Comparison of ENCODE assay signal across 8 cellular contexts in the genomic region with DNA sequence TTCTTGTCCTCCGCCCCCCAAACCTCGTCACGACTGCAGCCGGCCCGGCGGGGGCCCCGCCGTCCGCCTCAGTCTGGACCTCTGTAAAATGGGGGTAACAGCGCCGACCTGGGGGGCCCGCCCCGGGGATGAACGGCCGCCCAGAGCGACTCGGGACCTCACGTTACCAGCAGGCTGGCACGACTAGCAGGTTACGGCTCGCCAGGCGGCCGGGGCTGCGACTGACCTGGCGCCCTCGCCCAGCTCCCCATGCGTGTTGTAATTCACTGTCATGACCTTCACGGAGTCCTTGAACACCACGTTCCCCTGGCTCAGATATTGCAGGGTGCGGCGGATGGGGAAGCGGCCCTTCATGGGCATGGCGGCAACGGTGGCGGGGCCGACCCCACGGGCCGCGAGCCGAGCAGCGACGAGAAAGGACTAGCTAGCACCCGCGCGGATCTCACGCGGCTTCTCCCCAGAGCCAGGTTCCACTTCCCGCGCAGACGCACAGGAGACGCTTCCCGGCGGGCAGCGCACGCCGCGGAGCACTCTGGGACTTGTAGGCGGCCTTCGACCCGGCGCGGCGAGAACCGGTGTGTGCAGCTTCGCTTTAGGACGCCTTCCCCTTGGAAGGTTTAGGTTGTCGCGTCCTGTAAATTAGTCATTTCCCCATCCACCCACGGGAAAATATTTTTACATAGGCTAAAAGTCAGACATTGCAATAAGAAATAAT. TPM values are rescaled to one million over a fixed set of nuclear protein-coding genes. Genes with fewer than 3 reads are reported as not detected.
DNase-seq lines count a peak whose midpoint lies in the region; ATAC-seq lines count a peak whose summit lies in the region.

A gene (minus strand): TSS at position 481 of the 715 bp plus-strand sequence. CDS start 121 bp downstream, at position 360.

- peaks cover 7% of the 10 kb centered on the region; the same call in 1 of the 2 replicates for H3K4me1 ChIP-seq in HUES48 (ENCODE audit: control insufficient read depth, insufficient read depth, low read length)
- peaks cover 5% of the 10 kb centered on the region for H3K4me1 ChIP-seq in NT2/D1 (ENCODE audit: insufficient read depth, insufficient read length)
- peaks cover 6% of the 10 kb centered on the region for H3K4me1 ChIP-seq in mesodermal cell (ENCODE audit: control insufficient read depth, insufficient read depth, low read length, poor library complexity, severe bottlenecking)

- H3K36me3 ChIP-seq in HUES48 (ENCODE audit: control insufficient read depth, insufficient read depth, low read length) (peaks cover 11% of the 10 kb centered on the region; the same call in 1 of the 2 replicates), NT2/D1 (ENCODE audit: insufficient read depth, insufficient read length, low read length) (peaks cover 19% of the 10 kb centered on the region), mesodermal cell (ENCODE audit: control insufficient read depth, insufficient read depth, low read length) (peaks cover 22% of the 10 kb centered on the region)

- WGBS in mesodermal cell (ENCODE audit: insufficient coverage in 2 of 2), 2 experiments = 0 to 2% methylated on average over 48 to 57 of the region's 69 CpGs

- no peaks in the 10 kb centered on the region for H3K27me3 ChIP-seq in HUES48 (ENCODE audit: control insufficient read depth, insufficient read depth, low read length)
- H3K27me3 ChIP-seq in NT2/D1 (ENCODE audit: insufficient read depth, insufficient read length) = peaks cover 7% of the 10 kb centered on the region

- H3K27ac ChIP-seq in HUES48 (ENCODE audit: low read depth, low read length) = peak within 1 kb of the TSS; percentile 74
- peak within 1 kb of the TSS; percentile 59 for H3K27ac ChIP-seq in mesodermal cell (ENCODE audit: low read depth, low read length, severe bottlenecking)

- H3K9ac ChIP-seq in HUES48 (ENCODE audit: low read depth, low read length) (peak within 1 kb of the TSS; percentile 95), NT2/D1 (ENCODE audit: insufficient read length, low read depth) (peak within 1 kb of the TSS; percentile 98)

- H3K4me3 ChIP-seq in HUES48 (ENCODE audit: low read depth, low read length) (peak within 1 kb of the TSS; percentile 93), NT2/D1 (ENCODE audit: insufficient read length, low read depth) (peak within 1 kb of the TSS; percentile 99), mesodermal cell (ENCODE audit: extremely low read depth, insufficient read depth, low read length, poor library complexity, severe bottlenecking) (peak within 1 kb of the TSS; percentile 87)

- H3K9me3 ChIP-seq in HUES48 (ENCODE audit: control insufficient read depth, insufficient read depth, low read length) = no peaks in the 10 kb centered on the region
- H3K9me3 ChIP-seq in NT2/D1 (ENCODE audit: insufficient read depth, low read length) = peaks cover 8% of the 10 kb centered on the region; the same call in 1 of the 2 replicates
- no peaks in the 10 kb centered on the region for H3K9me3 ChIP-seq in mesodermal cell (ENCODE audit: control insufficient read depth, low read length)

- in situ Hi-C loops in Caki2 (cut with HindIII; ENCODE audit: low pct_unique_long_range_greater_than_20kb, low sequenced_read_pairs) = no loop called here
- in situ Hi-C loops in endometrial microvascular endothelial cells (cut with HindIII; ENCODE audit: inconsistent ontology term, low pct_unique_long_range_greater_than_20kb, low sequenced_read_pairs) = no loop called here

- DNase-seq in Caki2 (ENCODE audit: low read depth) (peak; percentile 70), NT2/D1 (ENCODE audit: low read depth, low spot score) (peak; percentile 80)
- DNase-seq in activated CD8-positive, alpha-beta memory T cell treated with anti-CD3 and anti-CD28 coated beads, Interleukin-2, amount 50 U/mL, for 1 hour (ENCODE audit: extremely low read depth) = peak; percentile 56
- DNase-seq in stimulated activated CD8-positive, alpha-beta memory T cell treated with anti-CD3 and anti-CD28 coated beads, Interleukin-15, amount 100 ng/mL, for 24 hours (ENCODE audit: low read depth) = peak; percentile 66

- peak; percentile 96 for ATAC-seq in GM21423 (IDR thresholded peaks at IDR 0.05; ENCODE audit: unreplicated experiment)

RNA-seq across cellular contexts. Expression of the gene that starts here (rescaled TPM):
- 14.2 and 17.9 TPM in 2 replicates for total RNA-seq in Caki2 (2014; rRNA removed; shearing (Covaris generic); ENCODE audit: low replicate concordance)
- 33.5 TPM for total RNA-seq in endometrial microvascular endothelial cells (ENCODE audit: inconsistent ontology term)
- polyA plus RNA-seq in mesodermal cell (2013, experiment 1 of 2) = 29.1 TPM
- polyA plus RNA-seq in mesodermal cell (2013, experiment 2 of 2) = 20.8 TPM

Comparison
In these comparisons a context has a peak if more than half of its experiments do, and no peak if none do; other contexts are left out.
1. Peak in every context shown above with its lines: DNase-seq, ATAC-seq, H3K4me3 ChIP-seq and H3K27ac ChIP-seq.